Comparison of ENCODE assay signal across 22 cellular contexts in genomic region chr2:66559672-66560071, GRCh38.
DNase-seq lines count a peak whose midpoint lies in the region; ATAC-seq, FAIRE-seq and TF ChIP-seq lines count a peak whose summit lies in the region.
"Had no signal": no experiment of that assay in that cellular context is flagged by ENCODE, and none has a peak within 500 bp of the region (broad histone marks: within the 10 kb centered on the region; RNA-seq: fewer than 3 reads in every experiment).

No MANE protein-coding gene starts in this region.

- H3K4me3 Mint-ChIP-seq in neural crest cell, result peak overlapping the region; percentile 14
- H3K4me3 Mint-ChIP-seq: CD14-positive monocyte; CD4-positive, alpha-beta memory T cell; GM23338; IgD-negative memory B cell had no signal

- intact Hi-C loops in PC-3 (cut with micrococcal nuclease), result loop anchor here (10.0 kb wide), 1 partner anchor 65 kb away; no protein-coding TSS in a partner anchor

- H3K79me2 ChIP-seq in PC-3 (ENCODE audit: low read length), result no peaks in the 10 kb centered on the region

- no peaks in the 10 kb centered on the region for H3K9me2 ChIP-seq in PC-3 (replicated peaks; ENCODE audit: low read length)

- no peak overlapping the region for H2AFZ ChIP-seq in PC-3 (ENCODE audit: low read length)
- H2AFZ ChIP-seq: GM23338 had no signal

- H3K27ac Mint-ChIP-seq in neural crest cell (ENCODE audit: unreplicated experiment), result no peak overlapping the region
- H3K27ac Mint-ChIP-seq: CD14-positive monocyte; CD4-positive, alpha-beta memory T cell; GM23338; IgD-negative memory B cell had no signal

- H4K20me1 ChIP-seq in PC-3 (ENCODE audit: low read length), result no peaks in the 10 kb centered on the region
- H4K20me1 ChIP-seq: BLaER1 had no signal

- no peak overlapping the region for H3K4me2 ChIP-seq in PC-3 (ENCODE audit: low read length)
- H3K4me2 ChIP-seq: BLaER1, GM23338 had no signal

- POLR2A ChIA-PET in PC-3 (lab: Charles Lee; ENCODE audit: unreplicated experiment), result no interaction called here

- no peaks in the 10 kb centered on the region for H3K36me3 Mint-ChIP-seq in neural crest cell (ENCODE audit: low read depth)
- H3K36me3 Mint-ChIP-seq: CD14-positive monocyte; CD4-positive, alpha-beta memory T cell had no signal

- H3K9me3 ChIP-seq in PC-3 (ENCODE audit: low read length), result no peaks in the 10 kb centered on the region
- H3K9me3 ChIP-seq: BLaER1 had no signal

- H3K4me3 ChIP-seq in PC-3 (ENCODE audit: low read length), result no peak overlapping the region
- H3K4me3 ChIP-seq in bronchial epithelial cell (ENCODE audit: low read depth, low read length), result no peak overlapping the region
- H3K4me3 ChIP-seq: BLaER1, GM23338 had no signal

- ATAC-seq in PC-3 (peak; percentile 73), HG03460 (IDR thresholded peaks at IDR 0.05; ENCODE audit: unreplicated experiment) (no peak)
- ATAC-seq: GM23338 had no signal

- H3K4me1 Mint-ChIP-seq in neural crest cell, result peaks cover 31% of the 10 kb centered on the region
- H3K4me1 Mint-ChIP-seq: CD4-positive, alpha-beta memory T cell had no signal

- H3K36me3 ChIP-seq in PC-3 (ENCODE audit: low read depth, low read length), result no peaks in the 10 kb centered on the region
- H3K36me3 ChIP-seq in bronchial epithelial cell (ENCODE audit: control insufficient read depth, insufficient read depth, low read length), result peaks cover 1% of the 10 kb centered on the region
- H3K36me3 ChIP-seq: BLaER1 had no signal

- BruUV-seq in PC-3 (replicated peaks; lab: Mats Ljungman, UMichigan), result no TSS peak

- no peaks in the 10 kb centered on the region for H3K27me3 Mint-ChIP-seq in neural crest cell (ENCODE audit: low read depth)

- 0 out of 2 replicates have a peak, but pooled peaks cover 4% of the 10 kb centered on the region for H3K4me1 ChIP-seq in PC-3 (ENCODE audit: insufficient read depth, low read length)
- H3K4me1 ChIP-seq: BLaER1 had no signal

- H3K27me3 ChIP-seq in PC-3 (ENCODE audit: low read length) (no peaks in the 10 kb centered on the region), bronchial epithelial cell (ENCODE audit: control insufficient read depth, insufficient read depth, low read length) (no peaks in the 10 kb centered on the region)
- H3K27me3 ChIP-seq: BLaER1 had no signal

- TF ChIP-seq CTCF in PC-3 (conservative IDR thresholded peaks at IDR 0.05; ENCODE audit: low read depth, low read length) (no peak), bronchial epithelial cell (IDR thresholded peaks at IDR 0.05; ENCODE audit: insufficient read depth, low read length, severe bottlenecking) (no peak), neural crest cell (conservative IDR thresholded peaks at IDR 0.05) (no peak)

- CTCF ChIA-PET in PC-3 (lab: Charles Lee), result interaction anchor here (0.6 kb wide), 1 partner anchor 121 kb away, joined by 5 read pairs; no protein-coding TSS in a partner anchor

- no peak overlapping the region for H3K27ac ChIP-seq in PC-3 (ENCODE audit: low read length)
- H3K27ac ChIP-seq: BLaER1, HL-60 had no signal

- DNase-seq in PC-3 (peak; percentile 49), bronchial epithelial cell (ENCODE audit: low read depth) (peak; percentile 73), neural crest cell (ENCODE audit: low read depth, low spot score) (no peak), AML-193 (lab: John Stamatoyannopoulos, UW) (no peak), amygdala (lab: John Stamatoyannopoulos, UW) (no peak), HuH-7 (ENCODE audit: low spot score) (no peak)
- DNase-seq: ACHN; CD4-positive, alpha-beta memory T cell; DMS153; DMS79; GDM1; HCEC 1CT had no signal

- no peak for FAIRE-seq in bronchial epithelial cell (lab: Jason Lieb, UNC)
- FAIRE-seq: A204.1, GM12892, GM18507, H54 had no signal

- no peaks in the 10 kb centered on the region for H3F3A ChIP-seq in PC-3 (ENCODE audit: low read length, unreplicated experiment)

- no peaks in the 10 kb centered on the region for H3K9me3 Mint-ChIP-seq in neural crest cell
- H3K9me3 Mint-ChIP-seq: GM23338 had no signal

- H3K9ac ChIP-seq in PC-3 (ENCODE audit: low read length), result no peak overlapping the region
- H3K9ac ChIP-seq: BLaER1 had no signal

Comparison
In these comparisons a context has a peak if more than half of its experiments do, and no peak if none do; other contexts are left out.
1. DNase-seq: peak in PC-3 (single experiment) and bronchial epithelial cell (single experiment); none in neural crest cell (single experiment), AML-193 (0 of 2), amygdala (0 of 56) and HuH-7 (single experiment).